22 cellular contexts compared by ENCODE assay signal in the genomic region with DNA sequence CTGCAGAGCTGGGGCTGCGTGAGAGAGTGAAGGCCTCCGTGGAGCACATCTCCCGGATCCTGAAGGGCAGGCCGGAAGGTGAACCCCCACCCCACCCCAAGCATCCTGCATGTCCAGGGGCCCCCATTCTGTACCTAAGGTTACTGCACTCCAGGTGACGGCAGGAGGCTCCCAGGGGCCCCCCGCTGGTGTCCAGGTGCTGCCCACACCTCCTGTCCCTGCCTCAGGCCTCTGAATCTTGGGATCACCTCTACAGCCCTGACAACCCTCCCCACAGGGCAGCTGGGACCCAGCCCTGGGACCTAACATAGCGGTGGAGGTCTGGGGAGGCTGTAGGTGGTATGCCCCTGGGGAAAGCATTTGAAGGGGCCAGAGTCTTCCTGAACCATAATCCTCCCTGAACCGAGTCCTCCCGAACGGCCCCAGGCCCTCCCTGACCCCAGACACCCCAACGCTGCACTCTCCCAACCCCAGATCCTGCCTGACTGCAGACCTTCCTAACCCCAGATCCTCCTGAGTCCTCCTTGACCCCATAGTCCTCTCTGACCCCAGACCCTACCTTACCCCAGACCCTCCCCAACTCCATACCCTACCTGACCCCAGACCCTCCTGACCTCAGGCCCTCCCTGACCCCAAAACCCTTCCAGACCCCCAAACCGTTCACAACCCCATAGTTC. TPM values are rescaled to one million over a fixed set of nuclear protein-coding genes. Genes with fewer than 3 reads are reported as not detected.
A peak's percentile ranks its signal among the peaks of the same experiment; 100 is the strongest.
DNase-seq lines count a peak whose midpoint lies in the region; ATAC-seq and TF ChIP-seq lines count a peak whose summit lies in the region.
"Had no signal": no experiment of that assay in that cellular context is flagged by ENCODE, and none has a peak within 500 bp of the region (broad histone marks: within the 10 kb centered on the region; RNA-seq: fewer than 3 reads in every experiment).

No MANE protein-coding gene starts in this region.

- no peak overlapping the region for H3K9ac ChIP-seq in mammary epithelial cell (ENCODE audit: insufficient read depth, low read length)
- H3K9ac ChIP-seq: BLaER1 treated with 17β-estradiol and CSF1 and Interleukin-3, amounts not matched to agents 10 nM and 100 nM had no signal

- no peaks in the 10 kb centered on the region for H3K79me2 ChIP-seq in mammary epithelial cell (ENCODE audit: insufficient read depth, low read length)

- CTCF ChIA-PET in Calu3 (lab: Charles Lee) (interaction anchor here (0.6 to 1.0 kb wide), 2 partner anchors 18 to 20 kb away, joined by 3 read pairs; no protein-coding TSS in a partner anchor), mammary epithelial cell (lab: Charles Lee; ENCODE audit: low non-redundant PET) (no interaction called here)

- H4K20me1 ChIP-seq in mammary epithelial cell (ENCODE audit: insufficient read depth, low read length) = no peaks in the 10 kb centered on the region

- H2AFZ ChIP-seq in mammary epithelial cell (ENCODE audit: low read depth, low read length) = no peak overlapping the region
- H2AFZ ChIP-seq: PC-9 had no signal

- H3K4me1 ChIP-seq in right cardiac atrium (ENCODE audit: control insufficient read depth, insufficient read depth, low read length) (peaks cover 4% of the 10 kb centered on the region), gastrocnemius medialis (peaks cover 26 to 68% of the 10 kb centered on the region in 2 donors), mammary epithelial cell (ENCODE audit: insufficient read depth, low read length) (peaks cover 8% of the 10 kb centered on the region)

- H3K4me3 ChIP-seq in right cardiac atrium (ENCODE audit: low read length) = no peak overlapping the region
- H3K4me3 ChIP-seq in gastrocnemius medialis = no peak overlapping the region
- no peak overlapping the region for H3K4me3 ChIP-seq in mammary epithelial cell (replicated peaks in 1 of 3; ENCODE audit: insufficient read depth in 1 of 3, low read depth in 2 of 3, low read length in 3 of 3)
- H3K4me3 ChIP-seq: BLaER1 treated with 17β-estradiol and CSF1 and Interleukin-3, amounts not matched to agents 10 nM and 100 nM; body of pancreas; PC-9; stomach; tibial artery had no signal

- TF ChIP-seq POLR2A in gastrocnemius medialis (IDR thresholded peaks at IDR 0.05) = no peak

- peak overlapping the region; percentile 63 for H3K27ac Mint-ChIP-seq in Calu3 (ENCODE audit: unreplicated experiment)
- no peak overlapping the region for H3K27ac Mint-ChIP-seq in T-helper 17 cell
- H3K27ac Mint-ChIP-seq: activated B cell treated with CpG ODN at 0.5 μM for 24 hours had no signal

- H3K4me1 Mint-ChIP-seq in Calu3 (ENCODE audit: low read depth, unreplicated experiment) (peaks cover 16% of the 10 kb centered on the region), T-helper 17 cell (peaks cover 2% of the 10 kb centered on the region)
- H3K4me1 Mint-ChIP-seq: activated B cell treated with CpG ODN at 0.5 μM for 24 hours had no signal

- TF ChIP-seq CTCF in Calu3 (IDR thresholded peaks at IDR 0.05; ENCODE audit: unreplicated experiment) = no peak
- no peak for TF ChIP-seq CTCF in gastrocnemius medialis (IDR thresholded peaks at IDR 0.05 in 4 of 5, conservative IDR thresholded peaks at IDR 0.05 in 1 of 5)
- TF ChIP-seq CTCF in mammary epithelial cell (conservative IDR thresholded peaks at IDR 0.05 in 1 of 2, IDR thresholded peaks at IDR 0.05 in 1 of 2; ENCODE audit: extremely low read depth in 1 of 2, insufficient read depth in 1 of 2, low read depth in 1 of 2, low read length in 2 of 2) = no peak

- H3K27me3 Mint-ChIP-seq in Calu3 (ENCODE audit: unreplicated experiment) = no peaks in the 10 kb centered on the region
- no peaks in the 10 kb centered on the region for H3K27me3 Mint-ChIP-seq in T-helper 17 cell

- WGBS in right cardiac atrium = 77% methylated on average over 12 of the region's 12 CpGs
- 50% methylated on average over 3 of the region's 12 CpGs for WGBS in mammary epithelial cell (ENCODE audit: low coverage, missing lambda C conversion rate)

- no peak for DNase-seq in Calu3
- no peak for DNase-seq in T-helper 17 cell
- no peak for DNase-seq in right cardiac atrium
- no peak for DNase-seq in gastrocnemius medialis
- no peak for DNase-seq in mammary epithelial cell
- no peak for DNase-seq in HT-29 (ENCODE audit: low spot score)
- DNase-seq: activated B cell treated with CpG ODN at 0.5 μM for 24 hours; activated naive CD4-positive, alpha-beta T cell treated with Interleukin-2 at 50 U/mL for 16 hours; HCEC 1CT; NCI-H1092; NCI-H1930; NCI-H524; NK-92 treated with Interleukin-12 subunit alpha and Interleukin-12 subunit beta, amount 100 ng/mL, for 24 hours; SHP77 treated with DMSO at 0.1 percent for 48 hours; stomach had no signal

- H3K27ac ChIP-seq in right cardiac atrium (ENCODE audit: low read length) (peak overlapping the region; percentile 7), gastrocnemius medialis (peak overlapping the region; percentile 82 to 92 (median 86)), mammary epithelial cell (ENCODE audit: insufficient read depth, low read depth, low read length) (no peak overlapping the region)
- H3K27ac ChIP-seq: BLaER1 treated with 17β-estradiol and CSF1 and Interleukin-3, amounts not matched to agents 10 nM and 100 nM; PC-9 had no signal

- H3K4me3 Mint-ChIP-seq in Calu3 (ENCODE audit: low read depth, unreplicated experiment) = peak overlapping the region; percentile 32
- peak overlapping the region; percentile 7 for H3K4me3 Mint-ChIP-seq in T-helper 17 cell
- H3K4me3 Mint-ChIP-seq: activated B cell treated with CpG ODN at 0.5 μM for 24 hours had no signal

- intact Hi-C loops in Calu3 (cut with micrococcal nuclease; ENCODE audit: unreplicated experiment) (no loop called here), right cardiac atrium (cut with DNase I) (no loop called here), gastrocnemius medialis (cut with DNase I; ENCODE audit: low total_unique reads) (no loop called here), mammary epithelial cell (cut with micrococcal nuclease) (no loop called here)

- dilution Hi-C loops in mammary epithelial cell (cut with HindIII; ENCODE audit: low sequenced_read_pairs) = no loop called here

- H3K9me3 Mint-ChIP-seq in Calu3 (ENCODE audit: low read depth, unreplicated experiment) = no peaks in the 10 kb centered on the region
- H3K9me3 Mint-ChIP-seq: activated B cell treated with CpG ODN at 0.5 μM for 24 hours had no signal

- no peak overlapping the region for H3K4me2 ChIP-seq in mammary epithelial cell (ENCODE audit: insufficient read depth, low read depth, low read length)
- H3K4me2 ChIP-seq: BLaER1 treated with 17β-estradiol and CSF1 and Interleukin-3, amounts not matched to agents 10 nM and 100 nM; PC-9 had no signal

- H3K36me3 Mint-ChIP-seq in Calu3 (ENCODE audit: insufficient read depth, unreplicated experiment) (peaks cover 18% of the 10 kb centered on the region), T-helper 17 cell (ENCODE audit: low read depth) (no peaks in the 10 kb centered on the region)

- BruUV-seq in Calu3 (replicated peaks; lab: Mats Ljungman, UMichigan) (no TSS peak), mammary epithelial cell (replicated peaks; lab: Mats Ljungman, UMichigan) (no TSS peak)

- H3K27me3 ChIP-seq in right cardiac atrium (ENCODE audit: control insufficient read depth, insufficient read depth) = no peaks in the 10 kb centered on the region
- no peaks in the 10 kb centered on the region for H3K27me3 ChIP-seq in gastrocnemius medialis
- peaks cover 3% of the 10 kb centered on the region for H3K27me3 ChIP-seq in mammary epithelial cell (ENCODE audit: insufficient read depth, low read length)
- H3K27me3 ChIP-seq: body of pancreas had no signal

- ATAC-seq in T-helper 17 cell (no peak), right cardiac atrium (no peak), gastrocnemius medialis (no peak), HG03095 (IDR thresholded peaks at IDR 0.05; ENCODE audit: unreplicated experiment) (no peak)

- H3K36me3 ChIP-seq in gastrocnemius medialis = peaks cover 0 to 78% of the 10 kb centered on the region in 2 donors
- no peaks in the 10 kb centered on the region for H3K36me3 ChIP-seq in mammary epithelial cell (ENCODE audit: insufficient read depth, low read length)
- H3K36me3 ChIP-seq: BLaER1 treated with 17β-estradiol and CSF1 and Interleukin-3, amounts not matched to agents 10 nM and 100 nM; stomach; tibial artery had no signal

- H3K9me3 ChIP-seq in T-helper 17 cell (ENCODE audit: control insufficient read depth, low read length, poor library complexity, severe bottlenecking) (no peaks in the 10 kb centered on the region), right cardiac atrium (ENCODE audit: control insufficient read depth, low read length) (no peaks in the 10 kb centered on the region), gastrocnemius medialis (no peaks in the 10 kb centered on the region), mammary epithelial cell (replicated peaks; ENCODE audit: insufficient read depth, low read length) (no peaks in the 10 kb centered on the region)
- H3K9me3 ChIP-seq: BLaER1 treated with 17β-estradiol and CSF1 and Interleukin-3, amounts not matched to agents 10 nM and 100 nM; body of pancreas; stomach; tibial artery had no signal

- in situ Hi-C loops in gastrocnemius medialis (cut with MboI; ENCODE audit: low sequenced_read_pairs in 4 of 4) (no loop called here), mammary epithelial cell (cut with MboI; ENCODE audit: low sequenced_read_pairs in 2 of 2) (no loop called here)

RNA-seq across cellular contexts. Expression of gene TRIM11, which starts 33.5 kb away (rescaled TPM):
- total RNA-seq in Calu3 (2022) = 62.9 and 68.2 TPM in 2 replicates
- 10 to 100 TPM; 35.5 to 52.5 TPM for total RNA-seq in T-helper 17 cell
- total RNA-seq in right cardiac atrium = 10 to 100 TPM in 1 of 4 donors, 1 to 10 TPM in 3; 8.9 to 10.7 (median 9.5) TPM
- 5.9 TPM for polyA plus RNA-seq in right cardiac atrium
- 10 to 100 TPM in 2 of 4 donors, 1 to 10 TPM in 2; 4.0 to 12.2 (median 9.3) TPM for total RNA-seq in gastrocnemius medialis
- total RNA-seq in mammary epithelial cell = 10 to 100 TPM; 29.8 to 39.6 TPM
- polyA plus RNA-seq in mammary epithelial cell = 17.3 TPM
- polyA minus RNA-seq in mammary epithelial cell = 34.0 TPM
- 55.9 and 62.2 TPM in 2 replicates for total RNA-seq in HT-29 (2014; rRNA removed; shearing (Covaris generic))

RNA-seq across cellular contexts. Expression of gene TRIM17, which starts 43.5 kb away (rescaled TPM):
- total RNA-seq in Calu3 (2022) = 2.3 and 3.8 TPM in 2 replicates
- total RNA-seq in T-helper 17 cell = 1 to 10 TPM in 1 of 2 donors, under 1 TPM in 1; 0.47 to 2.0 TPM
- 1 to 10 TPM in 2 of 4 donors, under 1 TPM in 2; 0.56 to 2.4 (median 1.2) TPM for total RNA-seq in right cardiac atrium
- polyA plus RNA-seq in right cardiac atrium = 0.41 TPM
- not detected for total RNA-seq in gastrocnemius medialis
- total RNA-seq in mammary epithelial cell = 1 to 10 TPM; 1.9 to 6.7 TPM
- 0.27 TPM for polyA plus RNA-seq in mammary epithelial cell
- polyA minus RNA-seq in mammary epithelial cell = not detected
- total RNA-seq in HT-29 (2014; rRNA removed; shearing (Covaris generic)) = not detected in 2 replicates
- total RNA-seq: activated B cell treated with CpG ODN at 0.5 μM for 24 hours, endothelial cell of umbilical vein, lung microvascular endothelial cell had no signal
- polyA plus RNA-seq: endothelial cell of umbilical vein had no signal
